Comparison of ENCODE assay signal across 8 cellular contexts in the genomic region with DNA sequence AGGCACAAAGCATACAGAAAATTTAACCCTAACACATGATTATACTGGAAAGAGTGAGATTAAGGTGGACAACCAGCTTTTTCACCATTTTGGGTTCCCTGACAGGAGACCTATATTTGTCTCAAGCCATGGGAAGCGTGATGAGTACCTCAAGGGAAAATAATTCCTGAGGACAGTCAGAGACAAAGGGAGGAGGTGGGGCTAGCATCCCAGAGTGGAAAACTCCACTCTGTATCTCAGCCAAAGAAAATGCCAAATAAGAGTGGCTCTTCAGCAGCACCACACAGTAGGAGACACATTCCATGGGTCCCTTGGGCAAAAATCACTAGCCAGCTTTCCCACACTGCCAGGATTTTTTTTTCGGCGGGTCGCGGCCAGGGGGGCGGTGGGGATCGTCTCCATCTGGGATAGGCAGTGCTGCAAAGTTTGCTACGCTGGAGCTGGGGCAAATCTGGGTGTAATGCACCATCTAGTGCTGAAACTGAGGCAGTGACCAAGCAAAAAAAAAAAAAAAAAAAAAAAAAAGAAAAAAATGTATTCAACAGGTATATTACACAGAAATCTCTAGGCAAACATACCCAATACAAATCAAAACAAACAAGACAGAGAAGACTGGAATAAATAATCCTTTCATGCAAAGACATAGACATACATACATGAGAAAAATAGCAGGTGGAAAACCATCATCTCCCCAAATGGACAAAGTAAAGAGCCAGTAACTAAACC.
DNase-seq lines count a peak whose midpoint lies in the region; ATAC-seq and TF ChIP-seq lines count a peak whose summit lies in the region.

No MANE protein-coding gene starts in this region.

- ATAC-seq in GM21367 (IDR thresholded peaks at IDR 0.05; ENCODE audit: unreplicated experiment) = no peak

- TF ChIP-seq POLR2A in transverse colon (IDR thresholded peaks at IDR 0.05) = no peak

- WGBS in transverse colon (ENCODE audit: low coverage in 1 of 2), 2 donors = 11 to 37% methylated on average over 3 to 8 of the region's 8 CpGs

- no peaks in the 10 kb centered on the region for H3K27me3 ChIP-seq in transverse colon

- DNase-seq in AG08396 (ENCODE audit: low spot score) (peak; percentile 4), GM20000 (ENCODE audit: low spot score) (peak; percentile 20), NCI-H526 (lab: John Stamatoyannopoulos, UW) (peak; percentile 42 to 77), epithelial cell of esophagus (ENCODE audit: low read depth) (peak; percentile 43), stromal cell of bone marrow (ENCODE audit: low read depth) (peak; percentile 16), transverse colon (no peak)
- no peak for DNase-seq in stimulated activated CD4-positive, alpha-beta T cell treated with anti-CD3 and anti-CD28 coated beads, Interleukin-2, amount 100 ng/mL, for 48 hours

- in situ Hi-C loops in transverse colon (cut with MboI; ENCODE audit: low pct_ligation_motif_present in 1 of 4, low pct_unique_long_range_greater_than_20kb in 1 of 4, low sequenced_read_pairs in 3 of 4) = no loop called here

- intact Hi-C loops in transverse colon (cut with DNase I; ENCODE audit: low total_unique reads) = no loop called here

- H3K4me3 ChIP-seq in epithelial cell of esophagus (ENCODE audit: low read length) (no peak overlapping the region), transverse colon (no peak overlapping the region)

- TF ChIP-seq CTCF in GM20000 (IDR thresholded peaks at IDR 0.05; ENCODE audit: extremely low read depth, missing control alignments) (peak; percentile 11), epithelial cell of esophagus (IDR thresholded peaks at IDR 0.05; ENCODE audit: insufficient read depth, low read depth, low read length, missing control alignments) (peak; percentile 57), transverse colon (IDR thresholded peaks at IDR 0.05) (no peak)

- no peak for TF ChIP-seq EP300 in transverse colon (IDR thresholded peaks at IDR 0.05; ENCODE audit: low read depth)

- H3K36me3 ChIP-seq in transverse colon = no peaks in the 10 kb centered on the region

- no peaks in the 10 kb centered on the region for H3K4me1 ChIP-seq in transverse colon

- no peak overlapping the region for H3K27ac ChIP-seq in transverse colon

- peaks cover 0 to 3% of the 10 kb centered on the region in 2 donors for H3K9me3 ChIP-seq in transverse colon

Comparison
In these comparisons a context has a peak if more than half of its experiments do, and no peak if none do; other contexts are left out.
1. DNase-seq: peak in AG08396 (single experiment), GM20000 (single experiment), NCI-H526 (2 of 2), epithelial cell of esophagus (single experiment) and stromal cell of bone marrow (single experiment); none in stimulated activated CD4-positive, alpha-beta T cell treated with anti-CD3 and anti-CD28 coated beads, Interleukin-2, amount 100 ng/mL, for 48 hours (0 of 2) and transverse colon (single experiment).
2. CTCF ChIP-seq: peak in GM20000 (single experiment) and epithelial cell of esophagus (single experiment); none in transverse colon (0 of 5).